In the genomic region with DNA sequence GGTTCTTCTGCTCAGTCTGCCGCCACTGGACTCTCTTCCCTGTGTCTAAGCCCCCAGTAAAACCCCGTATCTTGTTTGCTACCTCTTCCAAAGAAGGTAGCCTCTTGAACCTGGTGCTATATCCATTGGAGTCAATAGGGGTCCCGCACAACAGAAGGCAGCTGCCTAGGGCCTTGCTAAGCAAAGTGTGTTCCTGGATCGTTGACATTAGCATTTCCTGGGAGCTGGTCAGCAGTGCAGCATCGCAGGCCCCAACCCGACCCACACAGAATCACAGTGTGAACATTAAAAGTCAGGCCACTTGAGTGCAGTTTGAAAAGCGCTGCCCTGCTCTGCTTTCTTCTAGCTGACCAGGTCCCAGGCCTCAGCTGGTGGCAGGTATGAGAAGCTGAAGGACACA, we compare ENCODE assay signal across 15 cellular contexts. TPM values are rescaled to one million over a fixed set of nuclear protein-coding genes. Genes with fewer than 3 reads are reported as not detected.
DNase-seq lines count a peak whose midpoint lies in the region; ATAC-seq and TF ChIP-seq lines count a peak whose summit lies in the region.
"Had no signal": no experiment of that assay in that cellular context is flagged by ENCODE, and none has a peak within 500 bp of the region (broad histone marks: within the 10 kb centered on the region; RNA-seq: fewer than 3 reads in every experiment).

No MANE protein-coding gene starts in this region.

- ATAC-seq in HG02623 (IDR thresholded peaks at IDR 0.05; ENCODE audit: unreplicated experiment) = no peak

- no peaks in the 10 kb centered on the region for H3K36me3 ChIP-seq in WERI-Rb-1
- H3K36me3 ChIP-seq in H7 (replicated peaks; ENCODE audit: control insufficient read depth, insufficient read depth, low read length) = no peaks in the 10 kb centered on the region
- H3K36me3 ChIP-seq: adrenal gland, spleen had no signal

- H3K4me3 ChIP-seq in WERI-Rb-1 (ENCODE audit: low read depth, low read length) (no peak overlapping the region), H7 (ENCODE audit: insufficient read depth, low read depth, low read length) (no peak overlapping the region)
- H3K4me3 ChIP-seq: adrenal gland, SK-N-MC, spleen had no signal

- peaks cover 8% of the 10 kb centered on the region for H3K36me3 Mint-ChIP-seq in activated CD4-positive, alpha-beta T cell treated with anti-CD3 and anti-CD28 coated beads, Interleukin-2, amount 10 ng/mL, durations not matched to agents 24 days and 14 days (ENCODE audit: low read depth)
- H3K36me3 Mint-ChIP-seq in nephron (ENCODE audit: low read depth) = no peaks in the 10 kb centered on the region

- H3K9me3 Mint-ChIP-seq in activated CD4-positive, alpha-beta T cell treated with anti-CD3 and anti-CD28 coated beads, Interleukin-2, amount 10 ng/mL, durations not matched to agents 24 days and 14 days = no peaks in the 10 kb centered on the region
- peaks cover 5% of the 10 kb centered on the region for H3K9me3 Mint-ChIP-seq in nephron

- no peaks in the 10 kb centered on the region for H3K9me3 ChIP-seq in WERI-Rb-1 (ENCODE audit: severe bottlenecking)
- H3K9me3 ChIP-seq: adrenal gland, spleen had no signal

- peak overlapping the region; percentile 89 for H3K4me3 Mint-ChIP-seq in activated CD4-positive, alpha-beta T cell treated with anti-CD3 and anti-CD28 coated beads, Interleukin-2, amount 10 ng/mL, durations not matched to agents 24 days and 14 days
- H3K4me3 Mint-ChIP-seq in nephron = peak overlapping the region; percentile 26 to 48 (median 29)

- H3K27me3 ChIP-seq in WERI-Rb-1 (ENCODE audit: insufficient read depth, low read depth, severe bottlenecking) = no peaks in the 10 kb centered on the region
- H3K27me3 ChIP-seq in H7 (ENCODE audit: control insufficient read depth, insufficient read depth, low read length) = peaks cover 21% of the 10 kb centered on the region
- H3K27me3 ChIP-seq: adrenal gland, spleen had no signal

- H3K4me1 Mint-ChIP-seq in activated CD4-positive, alpha-beta T cell treated with anti-CD3 and anti-CD28 coated beads, Interleukin-2, amount 10 ng/mL, durations not matched to agents 24 days and 14 days = peaks cover 70% of the 10 kb centered on the region
- peaks cover 29% of the 10 kb centered on the region for H3K4me1 Mint-ChIP-seq in nephron

- H3K27me3 Mint-ChIP-seq in activated CD4-positive, alpha-beta T cell treated with anti-CD3 and anti-CD28 coated beads, Interleukin-2, amount 10 ng/mL, durations not matched to agents 24 days and 14 days = no peaks in the 10 kb centered on the region
- H3K27me3 Mint-ChIP-seq in nephron (ENCODE audit: low read depth) = peaks cover 15% of the 10 kb centered on the region

- peak overlapping the region; percentile 62 for H3K27ac Mint-ChIP-seq in activated CD4-positive, alpha-beta T cell treated with anti-CD3 and anti-CD28 coated beads, Interleukin-2, amount 10 ng/mL, durations not matched to agents 24 days and 14 days
- H3K27ac Mint-ChIP-seq in nephron = no peak overlapping the region

- intact Hi-C loops in activated CD4-positive, alpha-beta T cell treated with anti-CD3 and anti-CD28 coated beads, Interleukin-2, amount 10 ng/mL, durations not matched to agents 24 days and 14 days (cut with micrococcal nuclease) = loop anchor here (10.0 kb wide), 1 partner anchor 434 kb away; the partner anchor contains the start of gene OSER1

- H3K27ac ChIP-seq in WERI-Rb-1 = no peak overlapping the region
- H3K27ac ChIP-seq in substantia nigra (ENCODE audit: low read depth, low read length, poor library complexity, severe bottlenecking) = no peak overlapping the region
- H3K27ac ChIP-seq: adrenal gland, SK-N-MC had no signal

- DNase-seq in activated CD4-positive, alpha-beta T cell treated with anti-CD3 and anti-CD28 coated beads, Interleukin-2, amount 10 ng/mL, durations not matched to agents 24 days and 14 days = no peak
- DNase-seq in activated CD4-positive, alpha-beta T cell treated with anti-CD3 and anti-CD28 coated beads for 4 hours = no peak
- no peak for DNase-seq in WERI-Rb-1
- no peak for DNase-seq in substantia nigra (lab: John Stamatoyannopoulos, UW)
- no peak for DNase-seq in H7
- DNase-seq: adrenal gland, foreskin melanocyte, kidney glomerular epithelial cell, NCI-H1092 treated with DMSO at 0.1 percent for 48 hours, NCI-H524, spleen had no signal

- 0 out of 2 replicates have a peak, but pooled peaks have one; percentile 0 for TF ChIP-seq CTCF in GM12874 (IDR thresholded peaks at IDR 0.05; ENCODE audit: insufficient read depth, low read depth, low read length)
- TF ChIP-seq CTCF in WERI-Rb-1 (IDR thresholded peaks at IDR 0.05; ENCODE audit: low read depth, low read length) = peak; percentile 1; the same call in 1 of the 2 replicates
- no peak for TF ChIP-seq CTCF in nephron (IDR thresholded peaks at IDR 0.05; ENCODE audit: unreplicated experiment in 3 of 3)

RNA-seq across cellular contexts. Expression of gene ADA, which starts 2.9 kb away (rescaled TPM):
- total RNA-seq in activated CD4-positive, alpha-beta T cell treated with anti-CD3 and anti-CD28 coated beads, Interleukin-2, amount 10 ng/mL, durations not matched to agents 24 days and 14 days = 43.7 and 44.5 TPM in 2 replicates
- 14.9 and 18.9 TPM in 2 replicates for total RNA-seq in H7 (2014; rRNA removed; shearing (Covaris generic))

Comparison
In these comparisons a context has a peak if more than half of its experiments do, and no peak if none do; other contexts are left out.
1. CTCF ChIP-seq: peak in GM12874 (single experiment) and WERI-Rb-1 (single experiment); none in nephron (0 of 3).